In genomic region chr7:80726731-80727130, GRCh38 we compare ENCODE assay signal across 17 cellular contexts.
DNase-seq lines count a peak whose midpoint lies in the region; ATAC-seq and TF ChIP-seq lines count a peak whose summit lies in the region.
"Had no signal": no experiment of that assay in that cellular context is flagged by ENCODE, and none has a peak within 500 bp of the region (broad histone marks: within the 10 kb centered on the region; RNA-seq: fewer than 3 reads in every experiment).

No MANE protein-coding gene starts in this region.

- no peaks in the 10 kb centered on the region for H3K9me3 ChIP-seq in BLaER1 treated with 17β-estradiol and CSF1 and Interleukin-3, amounts not matched to agents 10 nM and 100 nM (replicated peaks in 1 of 11)
- H3K9me3 ChIP-seq in OCI-LY3 (ENCODE audit: insufficient read depth, low read length) = no peaks in the 10 kb centered on the region
- H3K9me3 ChIP-seq: MG63, Peyer's patch, SK-N-SH had no signal

- H3K27me3 ChIP-seq in BLaER1 treated with 17β-estradiol and CSF1 and Interleukin-3, amounts not matched to agents 10 nM and 100 nM = no peaks in the 10 kb centered on the region
- no peaks in the 10 kb centered on the region for H3K27me3 ChIP-seq in OCI-LY3 (ENCODE audit: low read depth, low read length)
- H3K27me3 ChIP-seq: MG63, Peyer's patch had no signal

- H3K4me1 ChIP-seq in BLaER1 treated with 17β-estradiol and CSF1 and Interleukin-3, amounts not matched to agents 10 nM and 100 nM = peaks cover 4 to 63% (median 23%) of the 10 kb centered on the region in 10 experiments; a peak in 15 of 20 replicates
- peaks cover 43% of the 10 kb centered on the region for H3K4me1 ChIP-seq in OCI-LY3 (ENCODE audit: low read length)

- no peak for TF ChIP-seq CTCF in OCI-LY3 (IDR thresholded peaks at IDR 0.05; ENCODE audit: low read depth, low read length)

- no peaks in the 10 kb centered on the region for H3K79me2 ChIP-seq in OCI-LY3 (ENCODE audit: low read length)

- ATAC-seq in GM19463 (IDR thresholded peaks at IDR 0.05; ENCODE audit: unreplicated experiment) (peak; percentile 64), naive B cell (ENCODE audit: low read depth in 2 of 2) (peak; percentile 86 to 89), HG02763 (IDR thresholded peaks at IDR 0.05; ENCODE audit: unreplicated experiment) (no peak)

- peak overlapping the region in 1 of 6 donors; percentile 29 for H3K27ac Mint-ChIP-seq in naive B cell
- H3K27ac Mint-ChIP-seq: CD8-positive, alpha-beta memory T cell had no signal

- H3K36me3 ChIP-seq in BLaER1 treated with 17β-estradiol and CSF1 and Interleukin-3, amounts not matched to agents 10 nM and 100 nM = no peaks in the 10 kb centered on the region
- no peaks in the 10 kb centered on the region for H3K36me3 ChIP-seq in OCI-LY3 (replicated peaks; ENCODE audit: low read depth, low read length)
- H3K36me3 ChIP-seq: MG63, Peyer's patch had no signal

- no peak overlapping the region for H3K4me3 ChIP-seq in BLaER1 treated with 17β-estradiol and CSF1 and Interleukin-3, amounts not matched to agents 10 nM and 100 nM
- no peak overlapping the region for H3K4me3 ChIP-seq in OCI-LY3 (ENCODE audit: low read length)
- H3K4me3 ChIP-seq: GM23248, MG63, Peyer's patch had no signal

- no peak overlapping the region for H3K4me3 Mint-ChIP-seq in naive B cell
- H3K4me3 Mint-ChIP-seq: CD8-positive, alpha-beta memory T cell had no signal

- peak overlapping the region in 1 of 11 experiments; percentile 34; a peak in 1 of 22 replicates for H3K9ac ChIP-seq in BLaER1 treated with 17β-estradiol and CSF1 and Interleukin-3, amounts not matched to agents 10 nM and 100 nM
- H3K9ac ChIP-seq in OCI-LY3 (ENCODE audit: low read length) = no peak overlapping the region
- H3K9ac ChIP-seq: GM23248, SK-N-SH had no signal

- H3K4me2 ChIP-seq in BLaER1 treated with 17β-estradiol and CSF1 and Interleukin-3, amounts not matched to agents 10 nM and 100 nM = peak overlapping the region in 8 of 11 experiments; percentile 29 to 53 (median 44); a peak in 12 of 22 replicates
- H3K4me2 ChIP-seq in OCI-LY3 (ENCODE audit: low read length) = peak overlapping the region; percentile 31
- H3K4me2 ChIP-seq: SK-N-SH had no signal

- H3K4me1 Mint-ChIP-seq in naive B cell = no peaks in the 10 kb centered on the region
- H3K4me1 Mint-ChIP-seq: CD8-positive, alpha-beta memory T cell had no signal

- peaks cover 0 to 7% (median 0%) of the 10 kb centered on the region in 7 donors for H3K9me3 Mint-ChIP-seq in naive B cell

- peak overlapping the region; percentile 22 for H2AFZ ChIP-seq in OCI-LY3 (ENCODE audit: low read depth, low read length)
- H2AFZ ChIP-seq: GM23248 had no signal

- no peaks in the 10 kb centered on the region for H4K20me1 ChIP-seq in BLaER1 treated with 17β-estradiol and CSF1 and Interleukin-3, amounts not matched to agents 10 nM and 100 nM
- no peaks in the 10 kb centered on the region for H4K20me1 ChIP-seq in OCI-LY3 (ENCODE audit: insufficient read depth, low read length)

- no peaks in the 10 kb centered on the region for H3K36me3 Mint-ChIP-seq in naive B cell
- H3K36me3 Mint-ChIP-seq: CD8-positive, alpha-beta memory T cell had no signal

- H3K27me3 Mint-ChIP-seq in naive B cell = no peaks in the 10 kb centered on the region
- H3K27me3 Mint-ChIP-seq: CD8-positive, alpha-beta memory T cell had no signal

- peak overlapping the region in 3 of 11 experiments; percentile 49 to 83 (median 62); a peak in 5 of 22 replicates for H3K27ac ChIP-seq in BLaER1 treated with 17β-estradiol and CSF1 and Interleukin-3, amounts not matched to agents 10 nM and 100 nM
- H3K27ac ChIP-seq in OCI-LY3 (ENCODE audit: low read length) = peak overlapping the region; percentile 61
- H3K27ac ChIP-seq: GM23248, Peyer's patch had no signal

- peak; percentile 28 for DNase-seq in naive B cell
- DNase-seq in NCI-H1694 (lab: John Stamatoyannopoulos, UW) = no peak
- no peak for DNase-seq in DMS53 treated with DMSO at 0.1 percent for 48 hours (lab: John Stamatoyannopoulos, UW; ENCODE audit: unreplicated experiment)
- no peak for DNase-seq in NCI-H1694 treated with DMSO at 0.1 percent for 48 hours (lab: John Stamatoyannopoulos, UW)
- DNase-seq: CD8-positive, alpha-beta memory T cell; DMS 273 treated with DMSO at 0.1 percent for 48 hours; GM23248; MG63; NCI-H2029 treated with DMSO at 0.1 percent for 48 hours; NCI-H524; Peyer's patch; Right ventricle myocardium superior; SK-N-SH had no signal
